In the genomic region with DNA sequence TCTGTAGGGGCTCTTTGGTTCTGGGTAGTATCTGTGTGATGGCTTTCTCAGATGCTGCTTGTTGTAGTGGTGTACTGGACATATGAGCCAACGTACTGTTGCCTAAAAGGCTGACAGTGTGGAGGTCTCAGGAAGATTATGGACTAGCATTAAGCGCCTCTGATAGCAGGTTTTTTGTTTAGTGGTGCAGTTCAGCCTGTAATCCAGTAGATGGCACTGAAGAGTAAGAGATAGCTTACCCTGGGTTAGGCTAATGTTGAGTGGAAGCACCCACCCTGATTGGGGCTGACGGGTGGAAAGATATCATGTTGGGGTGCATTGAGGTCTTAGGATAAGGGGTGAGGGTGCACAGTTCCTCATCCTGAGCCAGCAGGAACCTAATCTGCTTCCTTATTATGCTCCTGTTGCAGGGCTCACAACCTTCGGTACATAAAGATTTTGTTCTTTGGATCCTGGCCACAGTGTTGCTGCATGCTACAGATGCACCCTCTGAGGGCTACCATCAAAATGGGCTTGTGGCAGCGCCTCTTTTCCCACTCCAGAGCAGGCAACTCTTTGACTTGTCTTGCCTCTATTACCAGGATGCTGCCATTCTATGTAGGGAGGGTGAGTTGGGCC, we compare ENCODE assay signal across 3 cellular contexts.
TF ChIP-seq lines count a peak whose summit lies in the region.

No MANE protein-coding gene starts in this region.

TF ChIP-seq in Ishikawa, 13 proteins besides CTCF, POLR2A, EP300 and RAD21 (continued from another document):
- TF ChIP-seq, protein P1, sequence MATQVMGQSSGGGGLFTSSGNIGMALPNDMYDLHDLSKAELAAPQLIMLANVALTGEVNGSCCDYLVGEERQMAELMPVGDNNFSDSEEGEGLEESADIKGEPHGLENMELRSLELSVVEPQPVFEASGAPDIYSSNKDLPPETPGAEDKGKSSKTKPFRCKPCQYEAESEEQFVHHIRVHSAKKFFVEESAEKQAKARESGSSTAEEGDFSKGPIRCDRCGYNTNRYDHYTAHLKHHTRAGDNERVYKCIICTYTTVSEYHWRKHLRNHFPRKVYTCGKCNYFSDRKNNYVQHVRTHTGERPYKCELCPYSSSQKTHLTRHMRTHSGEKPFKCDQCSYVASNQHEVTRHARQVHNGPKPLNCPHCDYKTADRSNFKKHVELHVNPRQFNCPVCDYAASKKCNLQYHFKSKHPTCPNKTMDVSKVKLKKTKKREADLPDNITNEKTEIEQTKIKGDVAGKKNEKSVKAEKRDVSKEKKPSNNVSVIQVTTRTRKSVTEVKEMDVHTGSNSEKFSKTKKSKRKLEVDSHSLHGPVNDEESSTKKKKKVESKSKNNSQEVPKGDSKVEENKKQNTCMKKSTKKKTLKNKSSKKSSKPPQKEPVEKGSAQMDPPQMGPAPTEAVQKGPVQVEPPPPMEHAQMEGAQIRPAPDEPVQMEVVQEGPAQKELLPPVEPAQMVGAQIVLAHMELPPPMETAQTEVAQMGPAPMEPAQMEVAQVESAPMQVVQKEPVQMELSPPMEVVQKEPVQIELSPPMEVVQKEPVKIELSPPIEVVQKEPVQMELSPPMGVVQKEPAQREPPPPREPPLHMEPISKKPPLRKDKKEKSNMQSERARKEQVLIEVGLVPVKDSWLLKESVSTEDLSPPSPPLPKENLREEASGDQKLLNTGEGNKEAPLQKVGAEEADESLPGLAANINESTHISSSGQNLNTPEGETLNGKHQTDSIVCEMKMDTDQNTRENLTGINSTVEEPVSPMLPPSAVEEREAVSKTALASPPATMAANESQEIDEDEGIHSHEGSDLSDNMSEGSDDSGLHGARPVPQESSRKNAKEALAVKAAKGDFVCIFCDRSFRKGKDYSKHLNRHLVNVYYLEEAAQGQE (IDR thresholded peaks at IDR 0.05; ENCODE audit: low read depth), result no peak
- TF ChIP-seq CREB1 (IDR thresholded peaks at IDR 0.05; ENCODE audit: low read depth), result no peak
- no peak for TF ChIP-seq YY1 (IDR thresholded peaks at IDR 0.05; ENCODE audit: low read depth)
- TF ChIP-seq EGR1 (IDR thresholded peaks at IDR 0.05), result no peak
- TF ChIP-seq NFIC (IDR thresholded peaks at IDR 0.05), result no peak
- no peak for TF ChIP-seq ZBTB7A (IDR thresholded peaks at IDR 0.05; ENCODE audit: low read depth)
- no peak for TF ChIP-seq FOXM1 (IDR thresholded peaks at IDR 0.05; ENCODE audit: borderline replicate concordance, low read depth)
- TF ChIP-seq TAF1 (IDR thresholded peaks at IDR 0.05; ENCODE audit: low read depth), result no peak
- no peak for TF ChIP-seq TCF12 (IDR thresholded peaks at IDR 0.05; ENCODE audit: low read depth)
- TF ChIP-seq, protein P2, sequence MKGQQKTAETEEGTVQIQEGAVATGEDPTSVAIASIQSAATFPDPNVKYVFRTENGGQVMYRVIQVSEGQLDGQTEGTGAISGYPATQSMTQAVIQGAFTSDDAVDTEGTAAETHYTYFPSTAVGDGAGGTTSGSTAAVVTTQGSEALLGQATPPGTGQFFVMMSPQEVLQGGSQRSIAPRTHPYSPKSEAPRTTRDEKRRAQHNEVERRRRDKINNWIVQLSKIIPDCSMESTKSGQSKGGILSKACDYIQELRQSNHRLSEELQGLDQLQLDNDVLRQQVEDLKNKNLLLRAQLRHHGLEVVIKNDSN (IDR thresholded peaks at IDR 0.05), result no peak
- no peak for TF ChIP-seq TEAD4 (IDR thresholded peaks at IDR 0.05)
- TF ChIP-seq, protein P3, sequence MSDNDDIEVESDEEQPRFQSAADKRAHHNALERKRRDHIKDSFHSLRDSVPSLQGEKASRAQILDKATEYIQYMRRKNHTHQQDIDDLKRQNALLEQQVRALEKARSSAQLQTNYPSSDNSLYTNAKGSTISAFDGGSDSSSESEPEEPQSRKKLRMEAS (IDR thresholded peaks at IDR 0.05), result no peak

TF ChIP-seq in GM12878, 131 proteins besides CTCF, POLR2A, EP300 and RAD21 (continued from another document):
- TF ChIP-seq, protein P4, sequence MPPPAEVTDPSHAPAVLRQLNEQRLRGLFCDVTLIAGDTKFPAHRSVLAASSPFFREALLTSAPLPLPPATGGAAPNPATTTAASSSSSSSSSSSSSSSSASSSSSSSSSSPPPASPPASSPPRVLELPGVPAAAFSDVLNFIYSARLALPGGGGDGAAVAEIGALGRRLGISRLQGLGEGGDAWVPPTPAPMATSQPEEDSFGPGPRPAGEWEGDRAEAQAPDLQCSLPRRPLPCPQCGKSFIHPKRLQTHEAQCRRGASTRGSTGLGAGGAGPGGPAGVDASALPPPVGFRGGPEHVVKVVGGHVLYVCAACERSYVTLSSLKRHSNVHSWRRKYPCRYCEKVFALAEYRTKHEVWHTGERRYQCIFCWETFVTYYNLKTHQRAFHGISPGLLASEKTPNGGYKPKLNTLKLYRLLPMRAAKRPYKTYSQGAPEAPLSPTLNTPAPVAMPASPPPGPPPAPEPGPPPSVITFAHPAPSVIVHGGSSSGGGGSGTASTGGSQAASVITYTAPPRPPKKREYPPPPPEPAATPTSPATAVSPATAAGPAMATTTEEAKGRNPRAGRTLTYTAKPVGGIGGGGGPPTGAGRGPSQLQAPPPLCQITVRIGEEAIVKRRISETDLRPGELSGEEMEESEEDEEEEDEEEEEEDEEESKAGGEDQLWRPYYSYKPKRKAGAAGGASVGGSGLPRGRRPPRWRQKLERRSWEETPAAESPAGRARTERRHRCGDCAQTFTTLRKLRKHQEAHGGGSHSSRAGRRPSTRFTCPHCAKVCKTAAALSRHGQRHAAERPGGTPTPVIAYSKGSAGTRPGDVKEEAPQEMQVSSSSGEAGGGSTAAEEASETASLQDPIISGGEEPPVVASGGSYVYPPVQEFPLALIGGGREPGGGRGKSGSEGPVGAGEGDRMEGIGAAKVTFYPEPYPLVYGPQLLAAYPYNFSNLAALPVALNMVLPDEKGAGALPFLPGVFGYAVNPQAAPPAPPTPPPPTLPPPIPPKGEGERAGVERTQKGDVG (CRISPR knock-in tag; IDR thresholded peaks at IDR 0.05), result no peak
- TF ChIP-seq, protein P5, sequence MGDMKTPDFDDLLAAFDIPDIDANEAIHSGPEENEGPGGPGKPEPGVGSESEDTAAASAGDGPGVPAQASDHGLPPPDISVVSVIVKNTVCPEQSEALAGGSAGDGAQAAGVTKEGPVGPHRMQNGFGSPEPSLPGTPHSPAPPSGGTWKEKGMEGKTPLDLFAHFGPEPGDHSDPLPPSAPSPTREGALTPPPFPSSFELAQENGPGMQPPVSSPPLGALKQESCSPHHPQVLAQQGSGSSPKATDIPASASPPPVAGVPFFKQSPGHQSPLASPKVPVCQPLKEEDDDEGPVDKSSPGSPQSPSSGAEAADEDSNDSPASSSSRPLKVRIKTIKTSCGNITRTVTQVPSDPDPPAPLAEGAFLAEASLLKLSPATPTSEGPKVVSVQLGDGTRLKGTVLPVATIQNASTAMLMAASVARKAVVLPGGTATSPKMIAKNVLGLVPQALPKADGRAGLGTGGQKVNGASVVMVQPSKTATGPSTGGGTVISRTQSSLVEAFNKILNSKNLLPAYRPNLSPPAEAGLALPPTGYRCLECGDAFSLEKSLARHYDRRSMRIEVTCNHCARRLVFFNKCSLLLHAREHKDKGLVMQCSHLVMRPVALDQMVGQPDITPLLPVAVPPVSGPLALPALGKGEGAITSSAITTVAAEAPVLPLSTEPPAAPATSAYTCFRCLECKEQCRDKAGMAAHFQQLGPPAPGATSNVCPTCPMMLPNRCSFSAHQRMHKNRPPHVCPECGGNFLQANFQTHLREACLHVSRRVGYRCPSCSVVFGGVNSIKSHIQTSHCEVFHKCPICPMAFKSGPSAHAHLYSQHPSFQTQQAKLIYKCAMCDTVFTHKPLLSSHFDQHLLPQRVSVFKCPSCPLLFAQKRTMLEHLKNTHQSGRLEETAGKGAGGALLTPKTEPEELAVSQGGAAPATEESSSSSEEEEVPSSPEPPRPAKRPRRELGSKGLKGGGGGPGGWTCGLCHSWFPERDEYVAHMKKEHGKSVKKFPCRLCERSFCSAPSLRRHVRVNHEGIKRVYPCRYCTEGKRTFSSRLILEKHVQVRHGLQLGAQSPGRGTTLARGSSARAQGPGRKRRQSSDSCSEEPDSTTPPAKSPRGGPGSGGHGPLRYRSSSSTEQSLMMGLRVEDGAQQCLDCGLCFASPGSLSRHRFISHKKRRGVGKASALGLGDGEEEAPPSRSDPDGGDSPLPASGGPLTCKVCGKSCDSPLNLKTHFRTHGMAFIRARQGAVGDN (IDR thresholded peaks at IDR 0.05), result no peak
- no peak for TF ChIP-seq HDGF (IDR thresholded peaks at IDR 0.05)
- TF ChIP-seq, protein P6, sequence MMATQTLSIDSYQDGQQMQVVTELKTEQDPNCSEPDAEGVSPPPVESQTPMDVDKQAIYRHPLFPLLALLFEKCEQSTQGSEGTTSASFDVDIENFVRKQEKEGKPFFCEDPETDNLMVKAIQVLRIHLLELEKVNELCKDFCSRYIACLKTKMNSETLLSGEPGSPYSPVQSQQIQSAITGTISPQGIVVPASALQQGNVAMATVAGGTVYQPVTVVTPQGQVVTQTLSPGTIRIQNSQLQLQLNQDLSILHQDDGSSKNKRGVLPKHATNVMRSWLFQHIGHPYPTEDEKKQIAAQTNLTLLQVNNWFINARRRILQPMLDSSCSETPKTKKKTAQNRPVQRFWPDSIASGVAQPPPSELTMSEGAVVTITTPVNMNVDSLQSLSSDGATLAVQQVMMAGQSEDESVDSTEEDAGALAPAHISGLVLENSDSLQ (IDR thresholded peaks at IDR 0.05), result no peak

TF ChIP-seq in neural cell, 6 proteins besides CTCF, POLR2A, EP300 and RAD21 (continued from another document):
- TF ChIP-seq, protein P1 (IDR thresholded peaks at IDR 0.05; ENCODE audit: borderline replicate concordance), result no peak
- no peak for TF ChIP-seq TAF1 (IDR thresholded peaks at IDR 0.05; ENCODE audit: low read depth)
